ENCODE assay signal across 18 cellular contexts in the genomic region with DNA sequence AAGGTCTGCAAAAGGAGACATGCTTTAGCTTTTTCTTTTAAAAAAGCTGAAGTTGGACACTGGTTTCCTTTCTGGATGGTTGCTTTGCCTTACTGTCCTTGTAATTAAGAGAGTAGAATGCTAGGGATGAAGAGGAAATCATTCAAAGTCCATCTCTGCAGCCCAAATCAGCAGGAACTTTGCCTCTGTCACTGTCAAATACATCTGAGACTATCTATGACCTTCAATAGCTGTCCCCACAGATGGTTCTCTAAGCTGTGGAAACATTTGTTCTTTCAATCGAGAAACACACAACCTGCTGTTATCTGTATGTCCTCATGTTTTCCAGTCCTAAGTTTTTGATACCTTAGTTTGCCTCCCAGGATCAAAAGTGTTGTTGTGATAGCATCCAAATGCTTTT.
DNase-seq lines count a peak whose midpoint lies in the region; ATAC-seq and TF ChIP-seq lines count a peak whose summit lies in the region.
"Had no signal": no experiment of that assay in that cellular context is flagged by ENCODE, and none has a peak within 500 bp of the region (broad histone marks: within the 10 kb centered on the region; RNA-seq: fewer than 3 reads in every experiment).

No MANE protein-coding gene starts in this region.

- peak overlapping the region; percentile 88 to 96 for H3K27ac ChIP-seq in right atrium auricular region
- peak overlapping the region; percentile 52 to 67 for H3K27ac ChIP-seq in liver (ENCODE audit: low read depth in 1 of 2, low read length in 2 of 2)
- peak overlapping the region in 4 of 5 donors; percentile 74 to 95 (median 78) for H3K27ac ChIP-seq in stomach
- H3K27ac ChIP-seq: GM23248, HL-60, RWPE1 had no signal

- TF ChIP-seq EP300 in stomach (IDR thresholded peaks at IDR 0.05) = no peak

- intact Hi-C loops in Right ventricle myocardium superior (cut with DNase I) = no loop called here
- intact Hi-C loops in stomach (cut with DNase I; ENCODE audit: low total_unique reads) = no loop called here
- intact Hi-C loops in posterior cingulate gyrus (cut with DNase I) = no loop called here

- H3K4me3 ChIP-seq in right atrium auricular region (no peak overlapping the region), liver (ENCODE audit: low read depth in 1 of 3, low read length in 3 of 3) (no peak overlapping the region), stomach (no peak overlapping the region)
- H3K4me3 ChIP-seq: GM23248 had no signal

- 23% methylated on average over 1 of the region's 1 CpG for WGBS in liver
- WGBS in stomach, 5 donors = 24 to 58% (median 31%) methylated on average over 1 of the region's 1 CpG

- H3K36me3 ChIP-seq in right atrium auricular region (peaks cover 11% of the 10 kb centered on the region), liver (ENCODE audit: control insufficient read depth in 4 of 4, insufficient read depth in 3 of 4, low read depth in 1 of 4, low read length in 3 of 4) (peaks cover 0 to 3% (median 0%) of the 10 kb centered on the region in 4 donors), stomach (peaks cover 6 to 16% (median 10%) of the 10 kb centered on the region in 4 donors)

- H3K27me3 ChIP-seq in right atrium auricular region (no peaks in the 10 kb centered on the region), liver (ENCODE audit: control insufficient read depth in 4 of 4, insufficient read depth in 4 of 4, low read length in 3 of 4) (no peaks in the 10 kb centered on the region), stomach (no peaks in the 10 kb centered on the region)

- no peaks in the 10 kb centered on the region for H3K9me3 ChIP-seq in right atrium auricular region
- H3K9me3 ChIP-seq in liver (ENCODE audit: control insufficient read depth in 4 of 4, low read length in 3 of 4) = no peaks in the 10 kb centered on the region
- no peaks in the 10 kb centered on the region for H3K9me3 ChIP-seq in stomach

- H3K4me1 ChIP-seq in right atrium auricular region (peaks cover 0 to 83% of the 10 kb centered on the region in 2 donors), liver (ENCODE audit: control insufficient read depth in 4 of 4, insufficient read depth in 4 of 4, low read length in 3 of 4) (peaks cover 2 to 34% (median 23%) of the 10 kb centered on the region in 4 donors), stomach (peaks cover 37 to 93% (median 70%) of the 10 kb centered on the region in 4 donors)

- no peak for TF ChIP-seq POLR2A in stomach (IDR thresholded peaks at IDR 0.05)

- peak in 1 of 2 donors; percentile 36 for TF ChIP-seq RAD21 in liver (IDR thresholded peaks at IDR 0.05)

- DNase-seq in right atrium auricular region (ENCODE audit: low spot score) (no peak), Right ventricle myocardium superior (no peak), stomach (no peak), posterior cingulate gyrus (no peak), SW 1271 (lab: John Stamatoyannopoulos, UW) (no peak)
- DNase-seq: C1 segment of cervical spinal cord; DMS79 treated with DMSO at 0.1 percent for 48 hours; GM23248; HCEC 1CT; NCI-H2029; NCI-H2171 treated with DMSO at 0.1 percent for 48 hours; NCI-H446 treated with DMSO at 0.1 percent for 48 hours; NK-92 treated with Interleukin-12 subunit alpha and Interleukin-12 subunit beta, amount 100 ng/mL, for 24 hours; OCI-M1 had no signal

- no peak for ATAC-seq in Right ventricle myocardium superior (ENCODE audit: poor library complexity)
- no peak for ATAC-seq in GM21360 (IDR thresholded peaks at IDR 0.05; ENCODE audit: unreplicated experiment)

- peak overlapping the region; percentile 13 to 16 for H3K9ac ChIP-seq in liver (ENCODE audit: low read depth in 1 of 2, low read length in 2 of 2)
- H3K9ac ChIP-seq: GM23248 had no signal

- TF ChIP-seq CTCF in right atrium auricular region (IDR thresholded peaks at IDR 0.05) (no peak), liver (IDR thresholded peaks at IDR 0.05; ENCODE audit: low read depth, low read length, missing input control) (no peak), stomach (IDR thresholded peaks at IDR 0.05) (no peak)

TF ChIP-seq in liver, 16 proteins besides CTCF, POLR2A, EP300 and RAD21:
- no peak for TF ChIP-seq GABPA (IDR thresholded peaks at IDR 0.05 in 1 of 2, conservative IDR thresholded peaks at IDR 0.05 in 1 of 2)
- TF ChIP-seq EGR1 (IDR thresholded peaks at IDR 0.05; ENCODE audit: low read depth in 2 of 2) = no peak
- TF ChIP-seq RXRA (IDR thresholded peaks at IDR 0.05) = peak; percentile 71 to 80
- TF ChIP-seq, protein P1, sequence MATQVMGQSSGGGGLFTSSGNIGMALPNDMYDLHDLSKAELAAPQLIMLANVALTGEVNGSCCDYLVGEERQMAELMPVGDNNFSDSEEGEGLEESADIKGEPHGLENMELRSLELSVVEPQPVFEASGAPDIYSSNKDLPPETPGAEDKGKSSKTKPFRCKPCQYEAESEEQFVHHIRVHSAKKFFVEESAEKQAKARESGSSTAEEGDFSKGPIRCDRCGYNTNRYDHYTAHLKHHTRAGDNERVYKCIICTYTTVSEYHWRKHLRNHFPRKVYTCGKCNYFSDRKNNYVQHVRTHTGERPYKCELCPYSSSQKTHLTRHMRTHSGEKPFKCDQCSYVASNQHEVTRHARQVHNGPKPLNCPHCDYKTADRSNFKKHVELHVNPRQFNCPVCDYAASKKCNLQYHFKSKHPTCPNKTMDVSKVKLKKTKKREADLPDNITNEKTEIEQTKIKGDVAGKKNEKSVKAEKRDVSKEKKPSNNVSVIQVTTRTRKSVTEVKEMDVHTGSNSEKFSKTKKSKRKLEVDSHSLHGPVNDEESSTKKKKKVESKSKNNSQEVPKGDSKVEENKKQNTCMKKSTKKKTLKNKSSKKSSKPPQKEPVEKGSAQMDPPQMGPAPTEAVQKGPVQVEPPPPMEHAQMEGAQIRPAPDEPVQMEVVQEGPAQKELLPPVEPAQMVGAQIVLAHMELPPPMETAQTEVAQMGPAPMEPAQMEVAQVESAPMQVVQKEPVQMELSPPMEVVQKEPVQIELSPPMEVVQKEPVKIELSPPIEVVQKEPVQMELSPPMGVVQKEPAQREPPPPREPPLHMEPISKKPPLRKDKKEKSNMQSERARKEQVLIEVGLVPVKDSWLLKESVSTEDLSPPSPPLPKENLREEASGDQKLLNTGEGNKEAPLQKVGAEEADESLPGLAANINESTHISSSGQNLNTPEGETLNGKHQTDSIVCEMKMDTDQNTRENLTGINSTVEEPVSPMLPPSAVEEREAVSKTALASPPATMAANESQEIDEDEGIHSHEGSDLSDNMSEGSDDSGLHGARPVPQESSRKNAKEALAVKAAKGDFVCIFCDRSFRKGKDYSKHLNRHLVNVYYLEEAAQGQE (IDR thresholded peaks at IDR 0.05) = peak; percentile 32
- peak; percentile 50 for TF ChIP-seq HNF4G (IDR thresholded peaks at IDR 0.05)
- TF ChIP-seq, protein P2, sequence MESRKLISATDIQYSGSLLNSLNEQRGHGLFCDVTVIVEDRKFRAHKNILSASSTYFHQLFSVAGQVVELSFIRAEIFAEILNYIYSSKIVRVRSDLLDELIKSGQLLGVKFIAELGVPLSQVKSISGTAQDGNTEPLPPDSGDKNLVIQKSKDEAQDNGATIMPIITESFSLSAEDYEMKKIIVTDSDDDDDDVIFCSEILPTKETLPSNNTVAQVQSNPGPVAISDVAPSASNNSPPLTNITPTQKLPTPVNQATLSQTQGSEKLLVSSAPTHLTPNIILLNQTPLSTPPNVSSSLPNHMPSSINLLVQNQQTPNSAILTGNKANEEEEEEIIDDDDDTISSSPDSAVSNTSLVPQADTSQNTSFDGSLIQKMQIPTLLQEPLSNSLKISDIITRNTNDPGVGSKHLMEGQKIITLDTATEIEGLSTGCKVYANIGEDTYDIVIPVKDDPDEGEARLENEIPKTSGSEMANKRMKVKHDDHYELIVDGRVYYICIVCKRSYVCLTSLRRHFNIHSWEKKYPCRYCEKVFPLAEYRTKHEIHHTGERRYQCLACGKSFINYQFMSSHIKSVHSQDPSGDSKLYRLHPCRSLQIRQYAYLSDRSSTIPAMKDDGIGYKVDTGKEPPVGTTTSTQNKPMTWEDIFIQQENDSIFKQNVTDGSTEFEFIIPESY (IDR thresholded peaks at IDR 0.05) = no peak
- TF ChIP-seq JUND (IDR thresholded peaks at IDR 0.05) = peak in 1 of 2 donors; percentile 23
- peak; percentile 50 for TF ChIP-seq YY1 (IDR thresholded peaks at IDR 0.05)
- TF ChIP-seq SP1 (IDR thresholded peaks at IDR 0.05) = peak; percentile 68
- no peak for TF ChIP-seq NR2F2 (IDR thresholded peaks at IDR 0.05)
- no peak for TF ChIP-seq TAF1 (conservative IDR thresholded peaks at IDR 0.05)
- TF ChIP-seq FOXA1 (IDR thresholded peaks at IDR 0.05) = no peak
- TF ChIP-seq, protein P3, sequence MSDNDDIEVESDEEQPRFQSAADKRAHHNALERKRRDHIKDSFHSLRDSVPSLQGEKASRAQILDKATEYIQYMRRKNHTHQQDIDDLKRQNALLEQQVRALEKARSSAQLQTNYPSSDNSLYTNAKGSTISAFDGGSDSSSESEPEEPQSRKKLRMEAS (IDR thresholded peaks at IDR 0.05) = peak; percentile 43
- TF ChIP-seq HNF4A (conservative IDR thresholded peaks at IDR 0.05) = peak; percentile 80 to 86
- TF ChIP-seq, protein P4, sequence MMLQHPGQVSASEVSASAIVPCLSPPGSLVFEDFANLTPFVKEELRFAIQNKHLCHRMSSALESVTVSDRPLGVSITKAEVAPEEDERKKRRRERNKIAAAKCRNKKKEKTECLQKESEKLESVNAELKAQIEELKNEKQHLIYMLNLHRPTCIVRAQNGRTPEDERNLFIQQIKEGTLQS (IDR thresholded peaks at IDR 0.05) = no peak
- no peak for TF ChIP-seq FOXA2 (IDR thresholded peaks at IDR 0.05)
TF ChIP-seq in liver: peak in this region for 8.
